In genomic region chr6:44668391-44668930, GRCh38 we compare ENCODE assay signal across 18 cellular contexts.
DNase-seq lines count a peak whose midpoint lies in the region; ATAC-seq, FAIRE-seq and TF ChIP-seq lines count a peak whose summit lies in the region.
"Had no signal": no experiment of that assay in that cellular context is flagged by ENCODE, and none has a peak within 500 bp of the region (broad histone marks: within the 10 kb centered on the region; RNA-seq: fewer than 3 reads in every experiment).

No MANE protein-coding gene starts in this region.

- no peaks in the 10 kb centered on the region for H3K9me3 ChIP-seq in HCT116 (ENCODE audit: control insufficient read depth in 1 of 2, insufficient read depth in 1 of 2, low read depth in 1 of 2, low read length in 2 of 2)
- no peaks in the 10 kb centered on the region for H3K9me3 ChIP-seq in Panc1 (ENCODE audit: control insufficient read depth, insufficient read depth, low read depth, low read length)
- H3K9me3 ChIP-seq in HepG2 (ENCODE audit: low read length), result no peaks in the 10 kb centered on the region
- H3K9me3 ChIP-seq in smooth muscle cell (replicated peaks; ENCODE audit: low read depth), result no peaks in the 10 kb centered on the region
- H3K9me3 ChIP-seq: ascending aorta, pancreas, tibial nerve had no signal

- in situ Hi-C loops in Panc1 (cut with HindIII; ENCODE audit: low pct_unique_long_range_greater_than_20kb, low sequenced_read_pairs), result no loop called here
- in situ Hi-C loops in HepG2 (cut with HindIII; ENCODE audit: extremely low pct_ligation_motif_present, low pct_unique_long_range_greater_than_20kb), result loop anchor here (25.0 kb wide), 1 partner anchor 1244 kb away; no protein-coding TSS in a partner anchor

- WGBS in HepG2 (ENCODE audit: low lambda C conversion rate), result 27% methylated on average over 7 of the region's 8 CpGs
- WGBS in smooth muscle cell (ENCODE audit: low lambda C conversion rate), result 74% methylated on average over 8 of the region's 8 CpGs

- TF ChIP-seq RAD21 in HCT116 (IDR thresholded peaks at IDR 0.05; ENCODE audit: low read depth) (no peak), HepG2 (CRISPR knock-in tag; IDR thresholded peaks at IDR 0.05) (no peak)

- H3K9ac ChIP-seq in HCT116 (ENCODE audit: low read length), result no peak overlapping the region
- no peak overlapping the region for H3K9ac ChIP-seq in HepG2 (ENCODE audit: insufficient read depth, low read depth, low read length)
- no peak overlapping the region for H3K9ac ChIP-seq in smooth muscle cell (ENCODE audit: low read depth)
- H3K9ac ChIP-seq: GM23248 had no signal

- H3K36me3 ChIP-seq in HCT116 (ENCODE audit: control insufficient read depth in 1 of 2, insufficient read depth in 2 of 2, low read length in 2 of 2) (no peaks in the 10 kb centered on the region), Panc1 (ENCODE audit: control insufficient read depth, insufficient read depth, low read length) (no peaks in the 10 kb centered on the region), HepG2 (replicated peaks in 1 of 2; ENCODE audit: control insufficient read depth in 1 of 2, insufficient read depth in 2 of 2, low read length in 2 of 2) (no peaks in the 10 kb centered on the region), smooth muscle cell (ENCODE audit: low read depth) (no peaks in the 10 kb centered on the region)
- H3K36me3 ChIP-seq: ascending aorta, pancreas, tibial nerve had no signal

- peaks cover 17 to 34% of the 10 kb centered on the region in 2 experiments for H3K4me1 ChIP-seq in HCT116 (ENCODE audit: control insufficient read depth in 1 of 2, insufficient read depth in 2 of 2, low read length in 2 of 2)
- H3K4me1 ChIP-seq in Panc1 (ENCODE audit: control insufficient read depth, insufficient read depth, low read length), result no peaks in the 10 kb centered on the region
- H3K4me1 ChIP-seq in HepG2 (ENCODE audit: insufficient read depth, low read length), result peaks cover 6% of the 10 kb centered on the region; the same call in 1 of the 2 replicates
- peaks cover 40% of the 10 kb centered on the region for H3K4me1 ChIP-seq in smooth muscle cell (ENCODE audit: low read depth)
- H3K4me1 ChIP-seq: ascending aorta, pancreas had no signal

- CTCF ChIA-PET in HCT116 (lab: Charles Lee) (interaction anchor here (0.8 to 2.1 kb wide), 9 partner anchors 9 to 1254 kb away, joined by 3 to 10 read pairs (median 7); no protein-coding TSS in a partner anchor), Panc1 (lab: Charles Lee) (no interaction called here), HepG2 (lab: Yijun Ruan, JAX; ENCODE audit: low intra/inter-chr PET ratio, low total read pairs) (interaction anchor here (0.6 kb wide), 1 partner anchor 1046 kb away, joined by 3 read pairs; no protein-coding TSS in a partner anchor)

- no peak overlapping the region for H3K4me2 ChIP-seq in HCT116 (ENCODE audit: low read length)
- no peak overlapping the region for H3K4me2 ChIP-seq in HepG2 (ENCODE audit: low read depth, low read length)
- peak overlapping the region; percentile 33 for H3K4me2 ChIP-seq in smooth muscle cell

- peaks cover 45% of the 10 kb centered on the region for H3F3A ChIP-seq in smooth muscle cell (ENCODE audit: low read depth)

- RAD21 ChIA-PET in HCT116 (lab: Charles Lee; ENCODE audit: low non-redundant PET in 1 of 2, low total read pairs in 2 of 2, uncharacterized antibody in 2 of 2, unreplicated experiment in 2 of 2), result no interaction called here

- H3K4me3 ChIP-seq in HCT116 (replicated peaks in 1 of 2; ENCODE audit: low read depth in 1 of 2, low read length in 2 of 2) (no peak overlapping the region), Panc1 (ENCODE audit: low read depth in 2 of 2, low read length in 2 of 2) (no peak overlapping the region), HepG2 (replicated peaks in 1 of 3; ENCODE audit: insufficient read depth in 1 of 3, low read depth in 2 of 3, low read length in 3 of 3) (no peak overlapping the region), smooth muscle cell (no peak overlapping the region)
- H3K4me3 ChIP-seq: ascending aorta, GM23248, pancreas, tibial nerve had no signal

- DNase-seq in HCT116 (ENCODE audit: low read depth, low spot score) (no peak), Panc1 (ENCODE audit: low read depth, low spot score) (no peak), HepG2 (ENCODE audit: low spot score) (no peak), smooth muscle cell (lab: John Stamatoyannopoulos, UW; ENCODE audit: unreplicated experiment) (no peak), erythroblast (lab: John Stamatoyannopoulos, UW) (no peak), NCI-H187 (lab: John Stamatoyannopoulos, UW) (no peak)
- DNase-seq: cerebellar nuclear complex; DMS79 treated with DMSO at 0.1 percent for 48 hours; GM23248; NCI-H1436 treated with DMSO at 0.1 percent for 48 hours; NCI-H226; SIG-M5; stimulated activated CD4-positive, alpha-beta T cell treated with anti-CD3 and anti-CD28 coated beads, Interleukin-1b, Interleukin-23, amount 100 ng/mL, for 48 hours had no signal

- intact Hi-C loops in HCT116 (cut with micrococcal nuclease) (no loop called here), Panc1 (cut with micrococcal nuclease; ENCODE audit: unreplicated experiment) (no loop called here), HepG2 (cut with micrococcal nuclease; ENCODE audit: unreplicated experiment) (loop anchor here (2.0 kb wide), 1 partner anchor 750 kb away; no protein-coding TSS in a partner anchor)

- H4K20me1 ChIP-seq in HCT116 (ENCODE audit: insufficient read depth) (no peaks in the 10 kb centered on the region), HepG2 (ENCODE audit: insufficient read depth, low read length) (no peaks in the 10 kb centered on the region), smooth muscle cell (ENCODE audit: low read depth) (no peaks in the 10 kb centered on the region)

- no peak; a peak in 1 of 6 replicates for TF ChIP-seq CTCF in HCT116 (IDR thresholded peaks at IDR 0.05 in 2 of 3, conservative IDR thresholded peaks at IDR 0.05 in 1 of 3; ENCODE audit: borderline replicate concordance in 1 of 3, insufficient read depth in 1 of 3, low read depth in 2 of 3, low read length in 2 of 3)
- peak; percentile 49 for TF ChIP-seq CTCF in Panc1 (IDR thresholded peaks at IDR 0.05)
- TF ChIP-seq CTCF in HepG2 (CRISPR knock-in tag; IDR thresholded peaks at IDR 0.05), result no peak
- TF ChIP-seq CTCF in smooth muscle cell (IDR thresholded peaks at IDR 0.05; ENCODE audit: borderline replicate concordance, insufficient read depth, poor library complexity, severe bottlenecking), result no peak

- no peak for TF ChIP-seq POLR2A in HCT116 (IDR thresholded peaks at IDR 0.05; ENCODE audit: borderline replicate concordance, extremely low read depth, insufficient read depth, insufficient read length)
- no peak for TF ChIP-seq POLR2A in HepG2 (IDR thresholded peaks at IDR 0.05; ENCODE audit: insufficient read depth in 1 of 2, low read depth in 2 of 2, low read length in 2 of 2)
- TF ChIP-seq POLR2A in erythroblast (IDR thresholded peaks at IDR 0.05; ENCODE audit: low read length), result no peak

- ATAC-seq in HCT116 (peak; percentile 2; the same call in 1 of the 2 replicates), Panc1 (no peak), HepG2 (no peak; the same call in 2 of the 3 replicates), HG03045 (IDR thresholded peaks at IDR 0.05; ENCODE audit: unreplicated experiment) (no peak)
- ATAC-seq: PC-3 had no signal

- H3K27me3 ChIP-seq in HCT116 (ENCODE audit: insufficient read depth, low read length), result no peaks in the 10 kb centered on the region
- no peaks in the 10 kb centered on the region for H3K27me3 ChIP-seq in Panc1 (ENCODE audit: control insufficient read depth, insufficient read depth, low read length)
- H3K27me3 ChIP-seq in HepG2 (ENCODE audit: control insufficient read depth in 1 of 2, insufficient read depth in 2 of 2, low read length in 2 of 2), result peaks cover 0 to 17% of the 10 kb centered on the region in 2 experiments; a peak in 3 of 5 replicates
- no peaks in the 10 kb centered on the region for H3K27me3 ChIP-seq in smooth muscle cell (ENCODE audit: low read depth)
- H3K27me3 ChIP-seq: ascending aorta, pancreas, tibial nerve had no signal

- H3K27ac ChIP-seq in HCT116 (ENCODE audit: low read depth, low read length) (no peak overlapping the region), Panc1 (ENCODE audit: low read length) (no peak overlapping the region), HepG2 (ENCODE audit: extremely low read length, insufficient read depth, low read length) (no peak overlapping the region), smooth muscle cell (ENCODE audit: low read depth) (peak overlapping the region; percentile 86)
- H3K27ac ChIP-seq: ascending aorta, pancreas, tibial nerve had no signal

- no peak for FAIRE-seq in HepG2 (lab: Jason Lieb, UNC)
- FAIRE-seq: pancreas had no signal

- POLR2A ChIA-PET in HCT116 (lab: Charles Lee) (interaction anchor here (1.3 kb wide), 1 partner anchor 9 kb away, joined by 3 read pairs; no protein-coding TSS in a partner anchor), Panc1 (lab: Charles Lee) (no interaction called here), HepG2 (lab: Yijun Ruan, JAX) (no interaction called here)

- H3K79me2 ChIP-seq in HCT116 (ENCODE audit: insufficient read depth, low read length), result no peaks in the 10 kb centered on the region
- H3K79me2 ChIP-seq in HepG2 (ENCODE audit: insufficient read depth, low read length), result no peaks in the 10 kb centered on the region
- H3K79me2 ChIP-seq in smooth muscle cell (ENCODE audit: low read depth), result no peaks in the 10 kb centered on the region

- no peaks in the 10 kb centered on the region for H3K9me2 ChIP-seq in HCT116 (ENCODE audit: insufficient read depth)

- BruUV-seq in HCT116 (replicated peaks; lab: Mats Ljungman, UMichigan) (no TSS peak), Panc1 (replicated peaks; lab: Mats Ljungman, UMichigan) (no TSS peak), HepG2 (replicated peaks; lab: Mats Ljungman, UMichigan) (no TSS peak)

- no peak for TF ChIP-seq EP300 in HepG2 (IDR thresholded peaks at IDR 0.05; ENCODE audit: low read depth in 2 of 2, low read length in 2 of 2)
- TF ChIP-seq EP300 in HepG2 (CRISPR knock-in tag; IDR thresholded peaks at IDR 0.05; ENCODE audit: borderline replicate concordance), result no peak

- H2AFZ ChIP-seq in HCT116 (ENCODE audit: low read depth, low read length, poor library complexity, severe bottlenecking) (no peak overlapping the region), HepG2 (ENCODE audit: low read length) (no peak overlapping the region), smooth muscle cell (ENCODE audit: low read depth) (no peak overlapping the region)
- H2AFZ ChIP-seq: GM23248 had no signal
